Comparison of ENCODE assay signal across 9 cellular contexts in the genomic region with DNA sequence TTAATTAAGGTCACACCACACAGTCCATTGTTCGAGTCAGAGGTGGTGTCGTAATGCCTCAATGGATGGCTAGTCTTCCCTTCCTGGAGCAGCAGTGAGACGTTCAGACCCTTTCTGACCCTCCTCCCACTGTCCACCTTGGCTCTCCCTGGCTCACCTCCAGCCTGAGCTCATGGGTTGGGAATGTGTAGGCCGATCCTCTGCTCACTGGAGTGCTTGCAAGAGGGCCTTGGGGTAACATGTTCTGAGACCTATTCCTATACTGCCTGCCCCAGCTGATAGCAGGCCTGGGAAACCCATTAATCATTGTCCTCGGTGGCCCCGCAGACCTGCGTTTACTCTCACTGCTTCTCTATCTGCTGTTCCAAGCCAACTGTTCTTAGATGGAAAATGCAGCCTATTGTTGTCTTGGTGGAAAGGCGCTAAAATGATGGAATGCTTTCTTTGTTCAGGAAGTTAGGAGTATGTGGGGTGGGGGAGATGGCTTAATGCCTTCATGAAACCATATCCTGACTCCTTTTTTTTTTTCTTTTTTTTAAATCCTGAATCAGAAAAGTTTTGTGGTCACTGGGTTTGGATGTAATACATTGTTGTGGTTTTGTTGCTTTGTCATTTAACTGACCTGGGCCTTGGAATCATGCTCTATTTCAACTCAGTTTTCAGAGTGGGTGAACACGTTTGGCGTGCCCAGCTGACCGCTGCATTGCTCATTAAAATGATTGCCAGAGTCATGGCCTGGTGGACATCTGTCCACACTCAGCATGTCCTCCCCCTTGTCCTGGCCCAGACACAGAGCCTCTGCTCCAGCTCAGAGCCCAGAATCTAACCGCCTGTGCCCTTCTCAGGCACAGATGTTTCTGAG.
A peak's percentile ranks its signal among the peaks of the same experiment; 100 is the strongest.
DNase-seq lines count a peak whose midpoint lies in the region; ATAC-seq and TF ChIP-seq lines count a peak whose summit lies in the region.
"Had no signal": no experiment of that assay in that cellular context is flagged by ENCODE, and none has a peak within 500 bp of the region (broad histone marks: within the 10 kb centered on the region; RNA-seq: fewer than 3 reads in every experiment).

No MANE protein-coding gene starts in this region.

- no peak overlapping the region for H3K4me3 Mint-ChIP-seq in immature natural killer cell

- peak; percentile 42 for DNase-seq in NCI-H2029 (lab: John Stamatoyannopoulos, UW)
- DNase-seq in NCI-H2029 treated with DMSO at 0.1 percent for 48 hours (lab: John Stamatoyannopoulos, UW), result no peak
- DNase-seq in right atrium auricular region (ENCODE audit: low spot score), result no peak
- no peak for DNase-seq in tibial artery
- DNase-seq in retina, result no peak
- DNase-seq in immature natural killer cell, result no peak

- H3K27ac ChIP-seq in right atrium auricular region (peak overlapping the region; percentile 78 to 87), tibial artery (peak overlapping the region; percentile 74 to 91)
- H3K27ac ChIP-seq: BLaER1 had no signal

- intact Hi-C loops in tibial artery (cut with DNase I; ENCODE audit: low total_unique reads), result no loop called here

- H3K27me3 ChIP-seq in right atrium auricular region (no peaks in the 10 kb centered on the region), tibial artery (no peaks in the 10 kb centered on the region)
- H3K27me3 ChIP-seq: BLaER1 had no signal

- 0 out of 2 replicates have a peak overlapping the region, but pooled peaks have one; percentile 3 for H3K4me3 ChIP-seq in WI38 (ENCODE audit: low read depth, low read length)
- H3K4me3 ChIP-seq in right atrium auricular region, result no peak overlapping the region
- no peak overlapping the region for H3K4me3 ChIP-seq in tibial artery
- H3K4me3 ChIP-seq: BLaER1 had no signal

- peaks cover 0 to 3% (median 0%) of the 10 kb centered on the region in 3 donors for H3K27me3 Mint-ChIP-seq in immature natural killer cell (ENCODE audit: low read depth in 3 of 3)

- TF ChIP-seq CTCF in WI38 (IDR thresholded peaks at IDR 0.05; ENCODE audit: low read depth, low read length) (no peak), right atrium auricular region (IDR thresholded peaks at IDR 0.05) (no peak), tibial artery (IDR thresholded peaks at IDR 0.05) (no peak)

- peaks cover 0 to 22% (median 5%) of the 10 kb centered on the region in 3 donors for H3K36me3 Mint-ChIP-seq in immature natural killer cell

- no peaks in the 10 kb centered on the region for H3K36me3 ChIP-seq in right atrium auricular region
- no peaks in the 10 kb centered on the region for H3K36me3 ChIP-seq in tibial artery
- H3K36me3 ChIP-seq: BLaER1 had no signal

- H3K4me1 ChIP-seq in right atrium auricular region (peaks cover 0 to 88% of the 10 kb centered on the region in 2 donors), tibial artery (peaks cover 0 to 99% (median 73%) of the 10 kb centered on the region in 4 donors)

- no peaks in the 10 kb centered on the region for H3K9me3 Mint-ChIP-seq in immature natural killer cell

- H3K27ac Mint-ChIP-seq in immature natural killer cell, result peak overlapping the region in 2 of 6 donors; percentile 37 to 81

- H3K4me1 Mint-ChIP-seq in immature natural killer cell, result peaks cover 0 to 4% of the 10 kb centered on the region in 2 donors

- H3K9me3 ChIP-seq in right atrium auricular region (no peaks in the 10 kb centered on the region), tibial artery (no peaks in the 10 kb centered on the region)
- H3K9me3 ChIP-seq: BLaER1 had no signal

- no peak for ATAC-seq in GM19397 (IDR thresholded peaks at IDR 0.05; ENCODE audit: unreplicated experiment)
